Comparison of ENCODE assay signal across 1 cellular context in the genomic region with DNA sequence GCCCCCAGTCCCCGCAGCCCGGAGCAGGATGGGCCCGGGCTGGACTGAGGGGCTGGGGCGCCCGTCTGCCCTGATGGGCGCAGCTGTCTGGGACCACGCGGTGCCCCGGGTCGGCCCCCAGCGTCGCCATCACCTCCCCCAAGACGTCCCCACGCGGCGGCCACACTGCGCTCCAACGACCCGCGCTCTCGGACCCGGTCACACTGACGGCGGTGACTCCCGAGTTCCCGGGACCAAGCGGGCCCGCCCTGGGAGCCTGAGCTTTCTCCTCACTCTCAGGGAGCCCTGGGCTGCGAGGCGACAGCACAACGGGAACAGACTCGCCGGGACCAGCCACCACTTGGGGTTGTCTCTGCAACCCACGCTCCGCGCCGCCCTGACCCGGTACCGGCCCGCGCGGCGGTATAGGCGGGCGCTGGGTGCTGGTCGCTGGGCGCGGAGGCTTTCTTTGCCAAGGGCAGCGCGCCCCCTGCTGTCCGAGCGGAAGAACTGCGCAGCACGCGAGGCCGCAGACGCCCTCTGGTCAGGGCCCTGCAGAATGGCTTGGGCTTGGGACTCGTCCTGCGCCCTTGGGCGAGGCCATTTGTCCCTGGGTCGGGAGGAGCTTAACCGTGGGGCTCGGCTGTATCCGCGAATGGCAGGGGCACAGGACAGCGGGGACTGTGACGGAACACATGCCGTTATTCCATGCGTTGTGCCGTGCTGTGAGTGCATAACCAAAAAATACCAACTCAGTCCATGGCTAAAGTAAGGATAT.
TF ChIP-seq lines count a peak whose summit lies in the region.

No MANE protein-coding gene starts in this region.

TF ChIP-seq in HepG2, 621 proteins besides CTCF, POLR2A, EP300 and RAD21 (continued from another document and continues in another):
- TF ChIP-seq TERF1 (CRISPR knock-in tag; IDR thresholded peaks at IDR 0.05) (no peak), CBFB (CRISPR knock-in tag; IDR thresholded peaks at IDR 0.05) (peak; percentile 75; the same call in 1 of the 2 replicates), CBX1 (IDR thresholded peaks at IDR 0.05; ENCODE audit: low read depth) (peak; percentile 38), ZNF691 (CRISPR knock-in tag; IDR thresholded peaks at IDR 0.05; ENCODE audit: borderline replicate concordance, low read depth) (peak; percentile 89; the same call in 1 of the 2 replicates), ZNF251 (CRISPR knock-in tag; IDR thresholded peaks at IDR 0.05) (no peak), BCL6 (CRISPR knock-in tag; IDR thresholded peaks at IDR 0.05) (peak; percentile 55; the same call in 1 of the 2 replicates), CAMTA2 (CRISPR knock-in tag; IDR thresholded peaks at IDR 0.05; ENCODE audit: borderline replicate concordance) (no peak), FUBP1 (CRISPR knock-in tag; IDR thresholded peaks at IDR 0.05; ENCODE audit: borderline replicate concordance) (no peak), SSRP1 (CRISPR knock-in tag; IDR thresholded peaks at IDR 0.05) (peak; percentile 49; the same call in 1 of the 2 replicates), ZBTB42 (CRISPR knock-in tag; IDR thresholded peaks at IDR 0.05) (0 out of 2 replicates have a peak, but pooled peaks have one; percentile 14), ZSCAN5A (CRISPR knock-in tag; IDR thresholded peaks at IDR 0.05; ENCODE audit: borderline replicate concordance) (no peak), ZNF317 (CRISPR knock-in tag; IDR thresholded peaks at IDR 0.05) (no peak), AGO2 (optimal IDR thresholded peaks at IDR 0.05; ENCODE audit: low read depth, low read length) (no peak), GABPB1 (CRISPR knock-in tag; IDR thresholded peaks at IDR 0.05) (peak; percentile 80), TAF1 (CRISPR knock-in tag; IDR thresholded peaks at IDR 0.05) (0 out of 2 replicates have a peak, but pooled peaks have one; percentile 23), CCAR2 (optimal IDR thresholded peaks at IDR 0.05; ENCODE audit: low read depth, low read length) (no peak), ZNF17 (CRISPR knock-in tag; IDR thresholded peaks at IDR 0.05) (no peak), ZNF615 (CRISPR knock-in tag; IDR thresholded peaks at IDR 0.05; ENCODE audit: borderline replicate concordance) (no peak), SMAD9 (CRISPR knock-in tag; IDR thresholded peaks at IDR 0.05) (peak; percentile 33; the same call in 1 of the 2 replicates), ZNF772 (CRISPR knock-in tag; IDR thresholded peaks at IDR 0.05) (peak; percentile 86; the same call in 1 of the 2 replicates), FOXA3 (CRISPR knock-in tag; IDR thresholded peaks at IDR 0.05) (peak; percentile 37; the same call in 1 of the 2 replicates), ZNF496 (CRISPR knock-in tag; IDR thresholded peaks at IDR 0.05; ENCODE audit: insufficient replicate concordance) (no peak), JDP2 (CRISPR knock-in tag; IDR thresholded peaks at IDR 0.05; ENCODE audit: borderline replicate concordance) (no peak), ZNF704 (CRISPR knock-in tag; IDR thresholded peaks at IDR 0.05; ENCODE audit: borderline replicate concordance) (0 out of 2 replicates have a peak, but pooled peaks have one; percentile 44), PRDM10 (CRISPR knock-in tag; IDR thresholded peaks at IDR 0.05; ENCODE audit: low read depth) (peak; percentile 89), REXO4 (CRISPR knock-in tag; IDR thresholded peaks at IDR 0.05; ENCODE audit: borderline replicate concordance) (no peak), TP53 (CRISPR knock-in tag; conservative IDR thresholded peaks at IDR 0.05) (no peak), ZBED4 (CRISPR knock-in tag; IDR thresholded peaks at IDR 0.05; ENCODE audit: borderline replicate concordance) (peak; percentile 100), ETV6 (CRISPR knock-in tag; conservative IDR thresholded peaks at IDR 0.05) (no peak), MTF1 (CRISPR knock-in tag; IDR thresholded peaks at IDR 0.05) (no peak)
- TF ChIP-seq, protein P1, sequence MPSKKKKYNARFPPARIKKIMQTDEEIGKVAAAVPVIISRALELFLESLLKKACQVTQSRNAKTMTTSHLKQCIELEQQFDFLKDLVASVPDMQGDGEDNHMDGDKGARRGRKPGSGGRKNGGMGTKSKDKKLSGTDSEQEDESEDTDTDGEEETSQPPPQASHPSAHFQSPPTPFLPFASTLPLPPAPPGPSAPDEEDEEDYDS (CRISPR knock-in tag; IDR thresholded peaks at IDR 0.05): no peak
- TF ChIP-seq, protein P2, sequence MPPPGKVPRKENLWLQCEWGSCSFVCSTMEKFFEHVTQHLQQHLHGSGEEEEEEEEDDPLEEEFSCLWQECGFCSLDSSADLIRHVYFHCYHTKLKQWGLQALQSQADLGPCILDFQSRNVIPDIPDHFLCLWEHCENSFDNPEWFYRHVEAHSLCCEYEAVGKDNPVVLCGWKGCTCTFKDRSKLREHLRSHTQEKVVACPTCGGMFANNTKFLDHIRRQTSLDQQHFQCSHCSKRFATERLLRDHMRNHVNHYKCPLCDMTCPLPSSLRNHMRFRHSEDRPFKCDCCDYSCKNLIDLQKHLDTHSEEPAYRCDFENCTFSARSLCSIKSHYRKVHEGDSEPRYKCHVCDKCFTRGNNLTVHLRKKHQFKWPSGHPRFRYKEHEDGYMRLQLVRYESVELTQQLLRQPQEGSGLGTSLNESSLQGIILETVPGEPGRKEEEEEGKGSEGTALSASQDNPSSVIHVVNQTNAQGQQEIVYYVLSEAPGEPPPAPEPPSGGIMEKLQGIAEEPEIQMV (CRISPR knock-in tag; IDR thresholded peaks at IDR 0.05; ENCODE audit: low read depth): peak; percentile 62
- TF ChIP-seq, protein P3, sequence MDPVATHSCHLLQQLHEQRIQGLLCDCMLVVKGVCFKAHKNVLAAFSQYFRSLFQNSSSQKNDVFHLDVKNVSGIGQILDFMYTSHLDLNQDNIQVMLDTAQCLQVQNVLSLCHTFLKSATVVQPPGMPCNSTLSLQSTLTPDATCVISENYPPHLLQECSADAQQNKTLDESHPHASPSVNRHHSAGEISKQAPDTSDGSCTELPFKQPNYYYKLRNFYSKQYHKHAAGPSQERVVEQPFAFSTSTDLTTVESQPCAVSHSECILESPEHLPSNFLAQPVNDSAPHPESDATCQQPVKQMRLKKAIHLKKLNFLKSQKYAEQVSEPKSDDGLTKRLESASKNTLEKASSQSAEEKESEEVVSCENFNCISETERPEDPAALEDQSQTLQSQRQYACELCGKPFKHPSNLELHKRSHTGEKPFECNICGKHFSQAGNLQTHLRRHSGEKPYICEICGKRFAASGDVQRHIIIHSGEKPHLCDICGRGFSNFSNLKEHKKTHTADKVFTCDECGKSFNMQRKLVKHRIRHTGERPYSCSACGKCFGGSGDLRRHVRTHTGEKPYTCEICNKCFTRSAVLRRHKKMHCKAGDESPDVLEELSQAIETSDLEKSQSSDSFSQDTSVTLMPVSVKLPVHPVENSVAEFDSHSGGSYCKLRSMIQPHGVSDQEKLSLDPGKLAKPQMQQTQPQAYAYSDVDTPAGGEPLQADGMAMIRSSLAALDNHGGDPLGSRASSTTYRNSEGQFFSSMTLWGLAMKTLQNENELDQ (CRISPR knock-in tag; IDR thresholded peaks at IDR 0.05; ENCODE audit: borderline replicate concordance): no peak
